15 cellular contexts compared by ENCODE assay signal in the genomic region with DNA sequence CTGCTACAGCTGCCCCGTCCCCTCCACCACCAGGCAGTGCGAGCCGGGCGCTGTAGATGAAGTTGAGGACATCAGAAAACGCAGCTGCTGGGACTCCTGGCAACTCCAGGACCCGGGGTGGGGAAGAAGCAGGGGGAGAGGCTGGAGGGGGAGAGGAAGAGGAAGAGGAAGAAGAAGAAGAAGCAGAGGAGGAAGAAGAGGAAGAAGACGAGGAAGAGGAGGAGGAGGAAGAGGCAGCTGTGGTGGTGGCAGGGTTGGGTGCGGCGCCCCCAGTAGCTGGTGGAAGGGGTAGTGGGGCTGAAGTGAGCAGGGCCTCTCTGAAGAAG. TPM values are rescaled to one million over a fixed set of nuclear protein-coding genes. Genes with fewer than 3 reads are reported as not detected.
DNase-seq lines count a peak whose midpoint lies in the region; ATAC-seq and TF ChIP-seq lines count a peak whose summit lies in the region.
"Had no signal": no experiment of that assay in that cellular context is flagged by ENCODE, and none has a peak within 500 bp of the region (broad histone marks: within the 10 kb centered on the region; RNA-seq: fewer than 3 reads in every experiment).

No MANE protein-coding gene starts in this region.

- TF ChIP-seq CTCF in activated CD8-positive, alpha-beta T cell treated with anti-CD3 and anti-CD28 coated beads for 36 hours (IDR thresholded peaks at IDR 0.05), result no peak
- no peak for TF ChIP-seq CTCF in brain microvascular endothelial cell (IDR thresholded peaks at IDR 0.05; ENCODE audit: low read depth, low read length, missing control alignments)

- 68% methylated on average over 9 of the region's 9 CpGs for WGBS in right cardiac atrium

- peaks cover 15% of the 10 kb centered on the region for H3K36me3 Mint-ChIP-seq in activated CD8-positive, alpha-beta T cell treated with anti-CD3 and anti-CD28 coated beads for 36 hours (ENCODE audit: low read depth)
- H3K36me3 Mint-ChIP-seq in activated CD8-positive, alpha-beta T cell treated with anti-CD3 and anti-CD28 coated beads, Interleukin-2, amount 10 ng/mL, durations not matched to agents 7 days and 5 days (ENCODE audit: low read depth), result peaks cover 21% of the 10 kb centered on the region

- H3K4me1 ChIP-seq in right cardiac atrium (ENCODE audit: control insufficient read depth, insufficient read depth, low read length) (peaks cover 9% of the 10 kb centered on the region), stomach smooth muscle (ENCODE audit: control insufficient read depth, insufficient read depth, low read length) (peaks cover 20% of the 10 kb centered on the region)
- H3K4me1 ChIP-seq: Caco-2 had no signal

- H3K36me3 ChIP-seq in stomach smooth muscle (ENCODE audit: control insufficient read depth in 2 of 2, insufficient read depth in 2 of 2, low read length in 2 of 2) (peaks cover 4 to 9% of the 10 kb centered on the region in 2 donors), brain microvascular endothelial cell (replicated peaks) (peaks cover 21% of the 10 kb centered on the region)

- DNase-seq in activated CD8-positive, alpha-beta T cell treated with anti-CD3 and anti-CD28 coated beads for 36 hours, result no peak
- DNase-seq in activated CD8-positive, alpha-beta T cell treated with anti-CD3 and anti-CD28 coated beads, Interleukin-2, amount 10 ng/mL, durations not matched to agents 7 days and 5 days, result no peak
- DNase-seq in right cardiac atrium (no peak), HT-29 (ENCODE audit: low spot score) (no peak), brain microvascular endothelial cell (no peak)
- DNase-seq: activated gamma-delta T cell treated with Interleukin-2 at 50 U/mL for 16 hours; Caco-2; cortex of kidney; left colon; NCI-H2171; stimulated activated CD4-positive, alpha-beta T cell treated with anti-CD3 and anti-CD28 coated beads, Interleukin-4, amount 100 ng/mL, for 4 hours; T-cell had no signal

- H3K9me3 Mint-ChIP-seq in activated CD8-positive, alpha-beta T cell treated with anti-CD3 and anti-CD28 coated beads for 36 hours, result no peaks in the 10 kb centered on the region
- no peaks in the 10 kb centered on the region for H3K9me3 Mint-ChIP-seq in activated CD8-positive, alpha-beta T cell treated with anti-CD3 and anti-CD28 coated beads, Interleukin-2, amount 10 ng/mL, durations not matched to agents 7 days and 5 days (ENCODE audit: insufficient read depth)
- H3K9me3 Mint-ChIP-seq: activated CD4-positive, alpha-beta T cell treated with anti-CD3 and anti-CD28 coated beads, Interleukin-2, amount 10 ng/mL, durations not matched to agents 24 days and 14 days; T-cell had no signal

- H3K4me3 ChIP-seq in right cardiac atrium (ENCODE audit: low read length) (no peak overlapping the region), stomach smooth muscle (ENCODE audit: low read length in 2 of 2) (no peak overlapping the region), brain microvascular endothelial cell (ENCODE audit: low read depth, low read length) (no peak overlapping the region)

- H3K9me3 ChIP-seq in right cardiac atrium (ENCODE audit: control insufficient read depth, low read length) (no peaks in the 10 kb centered on the region), stomach smooth muscle (ENCODE audit: control insufficient read depth in 2 of 2, low read length in 2 of 2) (no peaks in the 10 kb centered on the region)
- H3K9me3 ChIP-seq: Caco-2 had no signal

- H3K9ac ChIP-seq in stomach smooth muscle (ENCODE audit: low read length in 2 of 2), result no peak overlapping the region

- CTCF ChIA-PET in activated CD8-positive, alpha-beta T cell treated with anti-CD3 and anti-CD28 coated beads for 36 hours (lab: Charles Lee), result interaction anchor here (2.2 kb wide), 1 partner anchor 10 kb away, joined by 8 read pairs; no protein-coding TSS in a partner anchor
- CTCF ChIA-PET in activated CD8-positive, alpha-beta T cell treated with anti-CD3 and anti-CD28 coated beads, Interleukin-2, amount 10 ng/mL, durations not matched to agents 7 days and 5 days (lab: Charles Lee), result interaction anchor here (1.0 to 1.2 kb wide), 2 partner anchors 49 to 94 kb away, joined by 4 read pairs; no protein-coding TSS in a partner anchor

- POLR2A ChIA-PET in activated CD8-positive, alpha-beta T cell treated with anti-CD3 and anti-CD28 coated beads for 36 hours (lab: Charles Lee), result interaction anchor here (0.6 to 16.3 kb wide), 3 partner anchors 11 to 20 kb away, joined by 4 to 122 read pairs (median 5); partner anchors contain the start of gene ZBTB4
- POLR2A ChIA-PET in activated CD8-positive, alpha-beta T cell treated with anti-CD3 and anti-CD28 coated beads, Interleukin-2, amount 10 ng/mL, durations not matched to agents 7 days and 5 days (lab: Charles Lee), result interaction anchor here (1.0 to 2.1 kb wide), 4 partner anchors 9 to 18 kb away, joined by 4 to 10 read pairs (median 8); partner anchors contain the start of genes POLR2A and ZBTB4

- H3K27ac Mint-ChIP-seq in activated CD8-positive, alpha-beta T cell treated with anti-CD3 and anti-CD28 coated beads for 36 hours, result peak overlapping the region; percentile 83
- H3K27ac Mint-ChIP-seq in activated CD8-positive, alpha-beta T cell treated with anti-CD3 and anti-CD28 coated beads, Interleukin-2, amount 10 ng/mL, durations not matched to agents 7 days and 5 days, result no peak overlapping the region
- H3K27ac Mint-ChIP-seq: T-cell had no signal

- H3K27me3 ChIP-seq in right cardiac atrium (ENCODE audit: control insufficient read depth, insufficient read depth) (no peaks in the 10 kb centered on the region), stomach smooth muscle (ENCODE audit: control insufficient read depth in 1 of 2, insufficient read depth in 2 of 2, low read length in 2 of 2) (no peaks in the 10 kb centered on the region), brain microvascular endothelial cell (replicated peaks) (no peaks in the 10 kb centered on the region)

- H3K4me3 Mint-ChIP-seq in activated CD8-positive, alpha-beta T cell treated with anti-CD3 and anti-CD28 coated beads for 36 hours, result no peak overlapping the region
- no peak overlapping the region for H3K4me3 Mint-ChIP-seq in activated CD8-positive, alpha-beta T cell treated with anti-CD3 and anti-CD28 coated beads, Interleukin-2, amount 10 ng/mL, durations not matched to agents 7 days and 5 days
- H3K4me3 Mint-ChIP-seq: activated CD4-positive, alpha-beta T cell treated with anti-CD3 and anti-CD28 coated beads, Interleukin-2, amount 10 ng/mL, durations not matched to agents 24 days and 14 days; T-cell had no signal

- H3K4me1 Mint-ChIP-seq in activated CD8-positive, alpha-beta T cell treated with anti-CD3 and anti-CD28 coated beads for 36 hours (ENCODE audit: low read depth), result peaks cover 24% of the 10 kb centered on the region
- peaks cover 22% of the 10 kb centered on the region for H3K4me1 Mint-ChIP-seq in activated CD8-positive, alpha-beta T cell treated with anti-CD3 and anti-CD28 coated beads, Interleukin-2, amount 10 ng/mL, durations not matched to agents 7 days and 5 days (ENCODE audit: low read depth)
- H3K4me1 Mint-ChIP-seq: activated CD4-positive, alpha-beta T cell treated with anti-CD3 and anti-CD28 coated beads, Interleukin-2, amount 10 ng/mL, durations not matched to agents 24 days and 14 days had no signal

- H3K27me3 Mint-ChIP-seq in activated CD8-positive, alpha-beta T cell treated with anti-CD3 and anti-CD28 coated beads for 36 hours, result no peaks in the 10 kb centered on the region
- H3K27me3 Mint-ChIP-seq in activated CD8-positive, alpha-beta T cell treated with anti-CD3 and anti-CD28 coated beads, Interleukin-2, amount 10 ng/mL, durations not matched to agents 7 days and 5 days (ENCODE audit: low read depth), result no peaks in the 10 kb centered on the region
- H3K27me3 Mint-ChIP-seq: activated CD4-positive, alpha-beta T cell treated with anti-CD3 and anti-CD28 coated beads, Interleukin-2, amount 10 ng/mL, durations not matched to agents 24 days and 14 days; T-cell had no signal

- intact Hi-C loops in activated CD8-positive, alpha-beta T cell treated with anti-CD3 and anti-CD28 coated beads for 36 hours (cut with micrococcal nuclease), result no loop called here
- intact Hi-C loops in right cardiac atrium (cut with DNase I), result loop anchor here in 1 of 4 donors (2.0 kb wide), 1 partner anchor 15 kb away; no protein-coding TSS in a partner anchor

- in situ Hi-C loops in brain microvascular endothelial cell (cut with HindIII; ENCODE audit: low pct_ligation_motif_present, low sequenced_read_pairs), result no loop called here

- peak overlapping the region; percentile 83 for H3K27ac ChIP-seq in right cardiac atrium (ENCODE audit: low read length)
- peak overlapping the region; percentile 31 for H3K27ac ChIP-seq in stomach smooth muscle (ENCODE audit: low read length)
- H3K27ac ChIP-seq in brain microvascular endothelial cell, result no peak overlapping the region

- no peak for ATAC-seq in activated CD8-positive, alpha-beta T cell treated with anti-CD3 and anti-CD28 coated beads for 36 hours
- ATAC-seq in activated CD8-positive, alpha-beta T cell treated with anti-CD3 and anti-CD28 coated beads, Interleukin-2, amount 10 ng/mL, durations not matched to agents 7 days and 5 days, result no peak
- no peak for ATAC-seq in right cardiac atrium
- ATAC-seq: left colon had no signal

RNA-seq across cellular contexts. Expression of gene ZBTB4, which starts 13.2 kb away (rescaled TPM):
- total RNA-seq in activated CD8-positive, alpha-beta T cell treated with anti-CD3 and anti-CD28 coated beads for 36 hours, result 10 to 100 TPM; 24.3 to 24.6 TPM
- 10 to 100 TPM; 29.8 to 30.0 TPM for total RNA-seq in activated CD8-positive, alpha-beta T cell treated with anti-CD3 and anti-CD28 coated beads, Interleukin-2, amount 10 ng/mL, durations not matched to agents 7 days and 5 days
- total RNA-seq in right cardiac atrium, result 10 to 100 TPM; 73.6 to 86.2 (median 82.2) TPM
- 41.7 TPM for polyA plus RNA-seq in right cardiac atrium
- 8.4 and 10.0 TPM in 2 replicates for total RNA-seq in HT-29 (2014; rRNA removed; shearing (Covaris generic))

RNA-seq across cellular contexts. Expression of gene SLC35G6, which starts 15.0 kb away (rescaled TPM):
- total RNA-seq in activated CD8-positive, alpha-beta T cell treated with anti-CD3 and anti-CD28 coated beads for 36 hours, result not detected
- total RNA-seq in activated CD8-positive, alpha-beta T cell treated with anti-CD3 and anti-CD28 coated beads, Interleukin-2, amount 10 ng/mL, durations not matched to agents 7 days and 5 days, result not detected
- total RNA-seq in right cardiac atrium, result not detected
- not detected for polyA plus RNA-seq in right cardiac atrium
- total RNA-seq in HT-29 (2014; rRNA removed; shearing (Covaris generic)), result 0.28 TPM in 1 of 2 replicates, not detected in the other
- total RNA-seq: activated CD4-positive, alpha-beta T cell treated with anti-CD3 and anti-CD28 coated beads, Interleukin-2, amount 10 ng/mL, durations not matched to agents 24 days and 14 days; Caco-2; fibroblast of villous mesenchyme; left colon; T-cell had no signal

RNA-seq across cellular contexts. Expression of gene POLR2A, which starts 17.9 kb away (rescaled TPM):
- total RNA-seq in activated CD8-positive, alpha-beta T cell treated with anti-CD3 and anti-CD28 coated beads for 36 hours, result 100 to 1,000 TPM; 219 to 223 TPM
- 100 to 1,000 TPM; 183 to 185 TPM for total RNA-seq in activated CD8-positive, alpha-beta T cell treated with anti-CD3 and anti-CD28 coated beads, Interleukin-2, amount 10 ng/mL, durations not matched to agents 7 days and 5 days
- total RNA-seq in right cardiac atrium, result 10 to 100 TPM; 41.9 to 51.4 (median 47.4) TPM
- polyA plus RNA-seq in right cardiac atrium, result 22.3 TPM
- total RNA-seq in HT-29 (2014; rRNA removed; shearing (Covaris generic)), result 26.0 and 58.6 TPM in 2 replicates

RNA-seq across cellular contexts. Expression of gene CHRNB1, which starts 21.4 kb away (rescaled TPM):
- total RNA-seq in activated CD8-positive, alpha-beta T cell treated with anti-CD3 and anti-CD28 coated beads for 36 hours, result 10 to 100 TPM; 11.5 to 11.7 TPM
- 10 to 100 TPM; 14.1 to 15.7 TPM for total RNA-seq in activated CD8-positive, alpha-beta T cell treated with anti-CD3 and anti-CD28 coated beads, Interleukin-2, amount 10 ng/mL, durations not matched to agents 7 days and 5 days
- total RNA-seq in right cardiac atrium, result 10 to 100 TPM; 11.4 to 15.6 (median 13.1) TPM
- polyA plus RNA-seq in right cardiac atrium, result 16.1 TPM
- 0.83 and 1.6 TPM in 2 replicates for total RNA-seq in HT-29 (2014; rRNA removed; shearing (Covaris generic))

RNA-seq across cellular contexts. Expression of gene FGF11, which starts 27.0 kb away (rescaled TPM):
- total RNA-seq in activated CD8-positive, alpha-beta T cell treated with anti-CD3 and anti-CD28 coated beads for 36 hours, result 10 to 100 TPM; 16.5 to 16.6 TPM
- total RNA-seq in activated CD8-positive, alpha-beta T cell treated with anti-CD3 and anti-CD28 coated beads, Interleukin-2, amount 10 ng/mL, durations not matched to agents 7 days and 5 days, result 10 to 100 TPM; 16.6 to 18.8 TPM
- total RNA-seq in right cardiac atrium, result 10 to 100 TPM; 13.9 to 34.8 (median 23.9) TPM
- polyA plus RNA-seq in right cardiac atrium, result 31.7 TPM
- total RNA-seq in HT-29 (2014; rRNA removed; shearing (Covaris generic)), result 0.46 and 0.52 TPM in 2 replicates
